17 cellular contexts compared by ENCODE assay signal in the genomic region with DNA sequence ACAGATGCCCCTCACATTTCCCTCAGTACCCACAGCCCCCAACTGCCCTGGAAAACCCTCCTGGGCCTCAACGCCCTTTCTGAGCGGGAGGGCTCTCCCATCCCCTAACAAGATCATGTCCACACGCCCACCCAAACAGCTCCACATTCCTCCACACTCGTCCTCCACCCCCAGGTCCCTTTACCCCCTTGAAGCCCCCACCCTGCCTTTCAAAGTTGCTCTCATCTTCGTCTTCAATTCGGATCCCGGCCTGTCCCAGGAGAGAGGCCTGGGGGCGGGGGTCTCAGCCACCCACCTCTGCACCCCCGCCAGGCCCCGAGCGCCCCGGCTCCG. TPM values are rescaled to one million over a fixed set of nuclear protein-coding genes. Genes with fewer than 3 reads are reported as not detected.
A peak's percentile ranks its signal among the peaks of the same experiment; 100 is the strongest.
DNase-seq lines count a peak whose midpoint lies in the region; ATAC-seq and TF ChIP-seq lines count a peak whose summit lies in the region.
"Had no signal": no experiment of that assay in that cellular context is flagged by ENCODE, and none has a peak within 500 bp of the region (broad histone marks: within the 10 kb centered on the region; RNA-seq: fewer than 3 reads in every experiment).

No MANE protein-coding gene starts in this region.

- no peaks in the 10 kb centered on the region for H3K27me3 Mint-ChIP-seq in mesothelial cell of epicardium (ENCODE audit: low read depth)

- H3K9ac ChIP-seq in Loucy (ENCODE audit: low read depth, low read length, poor library complexity, severe bottlenecking) = peak overlapping the region; percentile 78
- H3K9ac ChIP-seq in mammary epithelial cell (ENCODE audit: insufficient read depth, low read length) = no peak overlapping the region

- dilution Hi-C loops in mammary epithelial cell (cut with HindIII; ENCODE audit: low sequenced_read_pairs) = no loop called here

- H3F3A ChIP-seq in Loucy (ENCODE audit: low read depth) = peaks cover 11% of the 10 kb centered on the region

- CTCF ChIA-PET in mammary epithelial cell (lab: Charles Lee; ENCODE audit: low non-redundant PET) = no interaction called here

- H3K27ac ChIP-seq in mammary epithelial cell (ENCODE audit: insufficient read depth, low read depth, low read length) (no peak overlapping the region), suprapubic skin (peak overlapping the region; percentile 74)
- H3K27ac ChIP-seq: foreskin keratinocyte had no signal

- H3K27me3 ChIP-seq in Loucy (ENCODE audit: insufficient read depth, low read length, poor library complexity, severe bottlenecking) (no peaks in the 10 kb centered on the region), mammary epithelial cell (ENCODE audit: insufficient read depth, low read length) (peaks cover 6% of the 10 kb centered on the region), suprapubic skin (peaks cover 6% of the 10 kb centered on the region)

- H3K9me3 ChIP-seq in Loucy (ENCODE audit: insufficient read depth, low read depth, low read length) = no peaks in the 10 kb centered on the region
- H3K9me3 ChIP-seq in mammary epithelial cell (replicated peaks; ENCODE audit: insufficient read depth, low read length) = no peaks in the 10 kb centered on the region
- H3K9me3 ChIP-seq in suprapubic skin = no peaks in the 10 kb centered on the region

- DNase-seq in mammary epithelial cell = no peak
- DNase-seq in mesothelial cell of epicardium (ENCODE audit: low spot score in 2 of 2, unreplicated experiment in 2 of 2) = no peak
- no peak for DNase-seq in suprapubic skin (ENCODE audit: low spot score in 2 of 2)
- no peak for DNase-seq in NCI-H524 treated with DMSO at 0.1 percent for 48 hours (lab: John Stamatoyannopoulos, UW)
- DNase-seq: activated CD4-positive, alpha-beta T cell treated with anti-CD3 and anti-CD28 coated beads, Interleukin-2, amount 50 U/mL, for 4 hours; cerebellar nuclear complex; foreskin keratinocyte; NCI-H2107; occipital lobe; stimulated activated CD4-positive, alpha-beta T cell treated with anti-CD3 and anti-CD28 coated beads, Interleukin-2, amount 100 ng/mL, for 24 hours; T-cell had no signal

- H3K9me2 ChIP-seq in Loucy (replicated peaks; ENCODE audit: low read depth, low read length) = no peaks in the 10 kb centered on the region

- peaks cover 100% of the 10 kb centered on the region for H3K79me2 ChIP-seq in Loucy (ENCODE audit: insufficient read depth, low read length)
- no peaks in the 10 kb centered on the region for H3K79me2 ChIP-seq in mammary epithelial cell (ENCODE audit: insufficient read depth, low read length)

- peak overlapping the region; percentile 66 for H3K4me3 Mint-ChIP-seq in mesothelial cell of epicardium
- H3K4me3 Mint-ChIP-seq: stimulated activated effector memory CD8-positive, alpha-beta T cell treated with anti-CD3 and anti-CD28 coated beads, Interleukin-12 subunit alpha, Interleukin-12 subunit beta, amount 100 ng/mL, for 72 hours had no signal

- no peaks in the 10 kb centered on the region for H3K9me3 Mint-ChIP-seq in mesothelial cell of epicardium
- H3K9me3 Mint-ChIP-seq: stimulated activated effector memory CD8-positive, alpha-beta T cell treated with anti-CD3 and anti-CD28 coated beads, Interleukin-12 subunit alpha, Interleukin-12 subunit beta, amount 100 ng/mL, for 72 hours; T-cell had no signal

- TF ChIP-seq EP300 in suprapubic skin (IDR thresholded peaks at IDR 0.05) = no peak

- ATAC-seq in GM21526 (IDR thresholded peaks at IDR 0.05; ENCODE audit: low FRiP score, unreplicated experiment) (no peak), HG03521 (IDR thresholded peaks at IDR 0.05; ENCODE audit: unreplicated experiment) (no peak), HG02981 (IDR thresholded peaks at IDR 0.05; ENCODE audit: unreplicated experiment) (no peak)
- ATAC-seq: foreskin keratinocyte; stimulated activated effector memory CD8-positive, alpha-beta T cell treated with anti-CD3 and anti-CD28 coated beads, Interleukin-12 subunit alpha, Interleukin-12 subunit beta, amount 100 ng/mL, for 72 hours had no signal

- H3K4me1 ChIP-seq in Loucy (ENCODE audit: insufficient read depth, low read length, poor library complexity, severe bottlenecking) (peaks cover 89% of the 10 kb centered on the region), mammary epithelial cell (ENCODE audit: insufficient read depth, low read length) (peaks cover 4% of the 10 kb centered on the region), suprapubic skin (peaks cover 79% of the 10 kb centered on the region)
- H3K4me1 ChIP-seq: foreskin keratinocyte had no signal

- peaks cover 49% of the 10 kb centered on the region for H3K4me1 Mint-ChIP-seq in mesothelial cell of epicardium

- WGBS in mammary epithelial cell (ENCODE audit: low coverage, missing lambda C conversion rate) = 67% methylated on average over 6 of the region's 13 CpGs
- 32% methylated on average over 12 of the region's 13 CpGs for WGBS in suprapubic skin

- H3K36me3 ChIP-seq in Loucy (ENCODE audit: insufficient read depth, low read length) = peaks cover 80% of the 10 kb centered on the region
- H3K36me3 ChIP-seq in mammary epithelial cell (ENCODE audit: insufficient read depth, low read length) = no peaks in the 10 kb centered on the region
- H3K36me3 ChIP-seq in suprapubic skin = no peaks in the 10 kb centered on the region

- peak overlapping the region; percentile 98 for H3K27ac Mint-ChIP-seq in mesothelial cell of epicardium
- H3K27ac Mint-ChIP-seq: stimulated activated effector memory CD8-positive, alpha-beta T cell treated with anti-CD3 and anti-CD28 coated beads, Interleukin-12 subunit alpha, Interleukin-12 subunit beta, amount 100 ng/mL, for 72 hours; T-cell had no signal

- intact Hi-C loops in mammary epithelial cell (cut with micrococcal nuclease) = no loop called here

- H4K20me1 ChIP-seq in Loucy (ENCODE audit: insufficient read depth, low read length, poor library complexity, severe bottlenecking) (peaks cover 89% of the 10 kb centered on the region), mammary epithelial cell (ENCODE audit: insufficient read depth, low read length) (no peaks in the 10 kb centered on the region)

- H3K4me3 ChIP-seq in Loucy (ENCODE audit: low read length, poor library complexity, severe bottlenecking) (peak overlapping the region; percentile 89), mammary epithelial cell (replicated peaks in 1 of 3; ENCODE audit: insufficient read depth in 1 of 3, low read depth in 2 of 3, low read length in 3 of 3) (no peak overlapping the region), suprapubic skin (peak overlapping the region; percentile 61)

- in situ Hi-C loops in mammary epithelial cell (cut with MboI; ENCODE audit: low sequenced_read_pairs in 2 of 2) = no loop called here

- H3K4me2 ChIP-seq in Loucy (ENCODE audit: low read depth, low read length, poor library complexity, severe bottlenecking) = peak overlapping the region; percentile 82
- H3K4me2 ChIP-seq in mammary epithelial cell (ENCODE audit: insufficient read depth, low read depth, low read length) = peak overlapping the region; percentile 85

- H2AFZ ChIP-seq in Loucy (ENCODE audit: low read length) (no peak overlapping the region), mammary epithelial cell (ENCODE audit: low read depth, low read length) (no peak overlapping the region)

- TF ChIP-seq CTCF in Loucy (conservative IDR thresholded peaks at IDR 0.05; ENCODE audit: low read length) (no peak), mammary epithelial cell (conservative IDR thresholded peaks at IDR 0.05 in 1 of 2, IDR thresholded peaks at IDR 0.05 in 1 of 2; ENCODE audit: extremely low read depth in 1 of 2, insufficient read depth in 1 of 2, low read depth in 1 of 2, low read length in 2 of 2) (no peak), mesothelial cell of epicardium (IDR thresholded peaks at IDR 0.05; ENCODE audit: unreplicated experiment) (no peak), suprapubic skin (IDR thresholded peaks at IDR 0.05) (no peak)

- peaks cover 4% of the 10 kb centered on the region for H3K36me3 Mint-ChIP-seq in mesothelial cell of epicardium
- H3K36me3 Mint-ChIP-seq: stimulated activated effector memory CD8-positive, alpha-beta T cell treated with anti-CD3 and anti-CD28 coated beads, Interleukin-12 subunit alpha, Interleukin-12 subunit beta, amount 100 ng/mL, for 72 hours had no signal

- no peak for TF ChIP-seq POLR2A in suprapubic skin (IDR thresholded peaks at IDR 0.05)

- no TSS peak for BruUV-seq in mammary epithelial cell (replicated peaks; lab: Mats Ljungman, UMichigan)

RNA-seq across cellular contexts. Expression of gene HOXB4, which starts 14.3 kb away (rescaled TPM):
- under 1 TPM; 0.16 to 0.17 TPM for total RNA-seq in mammary epithelial cell
- 0.01 TPM for polyA plus RNA-seq in mammary epithelial cell
- polyA minus RNA-seq in mammary epithelial cell = not detected
- total RNA-seq in mesothelial cell of epicardium = 34.2 to 39.2 TPM (median 34.4 TPM) in 3 replicates
- total RNA-seq in suprapubic skin = 1 to 10 TPM in 3 of 4 donors, under 1 TPM in 1; 0.42 to 3.5 (median 1.0) TPM
- total RNA-seq: occipital lobe had no signal

RNA-seq across cellular contexts. Expression of gene HOXB2, which starts 18.9 kb away (rescaled TPM):
- total RNA-seq in mammary epithelial cell (10 to 100 TPM in 1 of 2 donors, 1 to 10 TPM in 1; 3.3 to 18.9 TPM), mesothelial cell of epicardium (46.6 to 47.2 TPM (median 46.7 TPM) in 3 replicates), suprapubic skin (10 to 100 TPM in 2 of 4 donors, 1 to 10 TPM in 2; 8.4 to 13.6 (median 9.9) TPM)
- polyA plus RNA-seq in mammary epithelial cell = 6.7 TPM
- polyA minus RNA-seq in mammary epithelial cell = 2.8 TPM
- total RNA-seq: OCI-LY7 had no signal

RNA-seq across cellular contexts. Expression of gene HOXB3, which starts 26.2 kb away (rescaled TPM):
- total RNA-seq in mammary epithelial cell (1 to 10 TPM; 1.5 to 5.2 TPM), mesothelial cell of epicardium (282 to 303 TPM (median 282 TPM) in 3 replicates), suprapubic skin (10 to 100 TPM in 1 of 4 donors, 1 to 10 TPM in 3; 2.3 to 20.8 (median 3.9) TPM)
- 2.6 TPM for polyA plus RNA-seq in mammary epithelial cell
- 0.67 TPM for polyA minus RNA-seq in mammary epithelial cell
- total RNA-seq: occipital lobe had no signal

RNA-seq across cellular contexts. Expression of gene HOXB5, which starts 29.7 kb away (rescaled TPM):
- total RNA-seq in mammary epithelial cell = not detected
- not detected for polyA plus RNA-seq in mammary epithelial cell
- polyA minus RNA-seq in mammary epithelial cell = not detected
- 28.6 to 32.4 TPM (median 31.1 TPM) in 3 replicates for total RNA-seq in mesothelial cell of epicardium
- under 1 TPM in 2 of 4 donors, not detected in 2; 0.72 to 0.80 TPM for total RNA-seq in suprapubic skin
- total RNA-seq: foreskin keratinocyte, occipital lobe, OCI-LY7, T-cell had no signal
- polyA plus RNA-seq: foreskin keratinocyte had no signal

RNA-seq across cellular contexts. Expression of gene HOXB1, which starts 33.0 kb away (rescaled TPM):
- total RNA-seq in mammary epithelial cell (not detected), mesothelial cell of epicardium (0.24 to 0.43 TPM (median 0.25 TPM) in 3 replicates), suprapubic skin (not detected)
- not detected for polyA plus RNA-seq in mammary epithelial cell
- polyA minus RNA-seq in mammary epithelial cell = not detected
- total RNA-seq: foreskin keratinocyte, occipital lobe, OCI-LY7, T-cell had no signal
- polyA plus RNA-seq: foreskin keratinocyte had no signal

Comparison
In these comparisons a context has a peak if more than half of its experiments do, and no peak if none do; other contexts are left out.
1. H3K4me3 ChIP-seq: peak in Loucy (single experiment) and suprapubic skin (single experiment); none in mammary epithelial cell (0 of 3).
2. RNA of gene HOXB3, which starts 26.2 kb away (total RNA-seq): 282 to 303 TPM in mesothelial cell of epicardium; 1.5 to 5.2 TPM in mammary epithelial cell and 2.3 to 20.8 TPM in suprapubic skin; every median in the first group is over 10 times any median in the second.